Comparison of ENCODE assay signal across 8 cellular contexts in genomic region chr9:5338992-5339981, GRCh38. TPM values are rescaled to one million over a fixed set of nuclear protein-coding genes. Genes with fewer than 3 reads are reported as not detected.
A peak's percentile ranks its signal among the peaks of the same experiment; 100 is the strongest.
DNase-seq lines count a peak whose midpoint lies in the region; ATAC-seq and TF ChIP-seq lines count a peak whose summit lies in the region.
"Not testable (repeated sequence)": the region's sequence is repeated elsewhere in the genome, so short reads cannot be mapped to it uniquely, and the experiment has no call there.

TSS of gene RLN1 (minus strand) at chr9:5339876. CDS start at chr9:5339746, 130 bp downstream.

- not testable (repeated sequence) for H3K27ac ChIP-seq in lower lobe of right lung

- not testable (repeated sequence) for H3K9me3 ChIP-seq in lower lobe of right lung

- not testable (repeated sequence) for H3K4me1 ChIP-seq in lower lobe of right lung

- not testable (repeated sequence) for H3K4me3 ChIP-seq in lower lobe of right lung

- not testable (repeated sequence) for H3K36me3 ChIP-seq in lower lobe of right lung

- peak; percentile 10 for DNase-seq in NCI-H82 (lab: John Stamatoyannopoulos, UW)
- DNase-seq in activated CD8-positive, alpha-beta memory T cell treated with anti-CD3 and anti-CD28 coated beads for 24 hours = peak; percentile 76
- peak; percentile 6 for DNase-seq in effector CD4-positive, alpha-beta T cell
- not testable (repeated sequence) for DNase-seq in lower lobe of right lung
- peak; percentile 10 to 20 for DNase-seq in stimulated activated CD4-positive, alpha-beta T cell treated with anti-CD3 and anti-CD28 coated beads, Interleukin-2, amount 100 ng/mL, for 24 hours

- not testable (repeated sequence) for H3K27me3 ChIP-seq in lower lobe of right lung (ENCODE audit: low read depth)

- TF ChIP-seq CTCF in lower lobe of right lung (IDR thresholded peaks at IDR 0.05) = not testable (repeated sequence)

- ATAC-seq in GM18498 (IDR thresholded peaks at IDR 0.05; ENCODE audit: unreplicated experiment) (peak; percentile 100), GM21526 (IDR thresholded peaks at IDR 0.05; ENCODE audit: low FRiP score, unreplicated experiment) (peak; percentile 99), HG03103 (IDR thresholded peaks at IDR 0.05; ENCODE audit: low read depth, unreplicated experiment) (peak; percentile 99), lower lobe of right lung (peak; percentile 100)

- intact Hi-C loops in lower lobe of right lung (cut with DNase I) = not testable (repeated sequence)

RNA-seq across cellular contexts. Expression of gene RLN1, which starts in this region (rescaled TPM):
- not detected for total RNA-seq in lower lobe of right lung

Comparison
In these comparisons a context has a peak if more than half of its experiments do, and no peak if none do; other contexts are left out.
1. Peak in ATAC-seq in lower lobe of right lung; RNA of the gene not detected or under 1 TPM.